ENCODE assay signal across 3 cellular contexts in genomic region chr7:1669954-1670893, GRCh38.
TF ChIP-seq lines count a peak whose summit lies in the region.

Gene ELFN1 (plus strand): TSS chr7:1670277. CDS start chr7:1744597, 74,320 bp downstream.

TF ChIP-seq in GM23338, 12 proteins besides CTCF, POLR2A, EP300 and RAD21:
- TF ChIP-seq POLR2AphosphoS5 (IDR thresholded peaks at IDR 0.05; ENCODE audit: low read depth) (no peak), EZH2 (IDR thresholded peaks at IDR 0.05; ENCODE audit: low read depth, unreplicated experiment) (peak; percentile 20), CREB1 (CRISPR knock-in tag; IDR thresholded peaks at IDR 0.05; ENCODE audit: low read depth) (0 out of 2 replicates have a peak, but pooled peaks have one; percentile 19)

TF ChIP-seq in K562, 482 proteins besides CTCF, POLR2A, EP300 and RAD21 (continues in another document):
- TF ChIP-seq E2F6 (IDR thresholded peaks at IDR 0.05; ENCODE audit: borderline replicate concordance in 1 of 2, extremely low read depth in 1 of 2, insufficient read depth in 1 of 2, insufficient read length in 1 of 2, low read depth in 1 of 2, low read length in 1 of 2, poor library complexity in 1 of 2, severe bottlenecking in 1 of 2), result peak in 1 of 2 experiments; percentile 9
- TF ChIP-seq ZNF77 (CRISPR knock-in tag; IDR thresholded peaks at IDR 0.05), result no peak
- TF ChIP-seq SNAPC5 (CRISPR knock-in tag; IDR thresholded peaks at IDR 0.05), result no peak
- TF ChIP-seq MYC (IDR thresholded peaks at IDR 0.05; ENCODE audit: low read depth, low read length), result no peak
- TF ChIP-seq MYC (CRISPR knock-in tag; IDR thresholded peaks at IDR 0.05; ENCODE audit: borderline replicate concordance, low read depth), result no peak
- peak; percentile 58 for TF ChIP-seq VEZF1 (CRISPR knock-in tag; IDR thresholded peaks at IDR 0.05)
- no peak for TF ChIP-seq ESRRB (CRISPR knock-in tag; IDR thresholded peaks at IDR 0.05; ENCODE audit: borderline replicate concordance)
- TF ChIP-seq CTCFL (IDR thresholded peaks at IDR 0.05; ENCODE audit: borderline replicate concordance, insufficient read depth, low read depth, low read length, poor library complexity, severe bottlenecking), result no peak
- no peak for TF ChIP-seq TRIM24 (IDR thresholded peaks at IDR 0.05)
- peak; percentile 93 for TF ChIP-seq HNRNPK (IDR thresholded peaks at IDR 0.05; ENCODE audit: low read depth, low read length, poor library complexity, severe bottlenecking)
- TF ChIP-seq ZNF436 (CRISPR knock-in tag; IDR thresholded peaks at IDR 0.05), result no peak
- no peak for TF ChIP-seq HDAC2 (IDR thresholded peaks at IDR 0.05)
- no peak for TF ChIP-seq KDM1A (IDR thresholded peaks at IDR 0.05)
- no peak for TF ChIP-seq CREB5 (CRISPR knock-in tag; IDR thresholded peaks at IDR 0.05)
- no peak for TF ChIP-seq ZNF79 (CRISPR knock-in tag; IDR thresholded peaks at IDR 0.05; ENCODE audit: low read depth)
- TF ChIP-seq ZNF717 (CRISPR knock-in tag; IDR thresholded peaks at IDR 0.05), result no peak
- peak; percentile 45 for TF ChIP-seq PCBP1 (IDR thresholded peaks at IDR 0.05; ENCODE audit: low read depth, low read length, poor library complexity, severe bottlenecking)
- no peak for TF ChIP-seq REST (CRISPR knock-in tag; IDR thresholded peaks at IDR 0.05; ENCODE audit: low read depth)
- TF ChIP-seq MEF2D (tag; conservative IDR thresholded peaks at IDR 0.05; ENCODE audit: low read depth), result no peak

TF ChIP-seq in HepG2, 621 proteins besides CTCF, POLR2A, EP300 and RAD21 (continues in another document):
- no peak for TF ChIP-seq ZNF329 (CRISPR knock-in tag; IDR thresholded peaks at IDR 0.05; ENCODE audit: low read depth)
- 0 out of 2 replicates have a peak, but pooled peaks have one; percentile 51 for TF ChIP-seq PATZ1 (CRISPR knock-in tag; IDR thresholded peaks at IDR 0.05)
- TF ChIP-seq KLF16 (CRISPR knock-in tag; IDR thresholded peaks at IDR 0.05), result 0 out of 4 replicates have a peak, but pooled peaks of 1 of the 2 experiments have one; percentile 29
- TF ChIP-seq MAZ (IDR thresholded peaks at IDR 0.05; ENCODE audit: borderline replicate concordance, low read depth, low read length), result 0 out of 2 replicates have a peak, but pooled peaks have one; percentile 18
- TF ChIP-seq MAZ (CRISPR knock-in tag; IDR thresholded peaks at IDR 0.05; ENCODE audit: low read depth), result no peak; the same call in 1 of the 2 replicates
- TF ChIP-seq TAF1 (CRISPR knock-in tag; IDR thresholded peaks at IDR 0.05), result peak; percentile 28; the same call in 1 of the 2 replicates
- no peak for TF ChIP-seq ZNF563 (CRISPR knock-in tag; IDR thresholded peaks at IDR 0.05)
- no peak for TF ChIP-seq ZNF670 (CRISPR knock-in tag; IDR thresholded peaks at IDR 0.05; ENCODE audit: borderline replicate concordance)
- TF ChIP-seq ZUFSP (CRISPR knock-in tag; IDR thresholded peaks at IDR 0.05; ENCODE audit: borderline replicate concordance), result no peak
- no peak for TF ChIP-seq HMGXB3 (CRISPR knock-in tag; IDR thresholded peaks at IDR 0.05; ENCODE audit: borderline replicate concordance)
- TF ChIP-seq ZNF3 (CRISPR knock-in tag; IDR thresholded peaks at IDR 0.05), result no peak
- no peak for TF ChIP-seq ZNF891 (CRISPR knock-in tag; IDR thresholded peaks at IDR 0.05)
- no peak for TF ChIP-seq GABPA (IDR thresholded peaks at IDR 0.05; ENCODE audit: low read depth, low read length)
- TF ChIP-seq GABPA (CRISPR knock-in tag; IDR thresholded peaks at IDR 0.05; ENCODE audit: low read depth), result no peak
- no peak for TF ChIP-seq ZNF281 (CRISPR knock-in tag; IDR thresholded peaks at IDR 0.05; ENCODE audit: borderline replicate concordance)
- no peak for TF ChIP-seq HOXA7 (CRISPR knock-in tag; IDR thresholded peaks at IDR 0.05)
- no peak for TF ChIP-seq ZNF710 (CRISPR knock-in tag; IDR thresholded peaks at IDR 0.05; ENCODE audit: borderline replicate concordance)
- TF ChIP-seq ZNF317 (CRISPR knock-in tag; IDR thresholded peaks at IDR 0.05), result no peak
- no peak for TF ChIP-seq SIX1 (CRISPR knock-in tag; IDR thresholded peaks at IDR 0.05; ENCODE audit: borderline replicate concordance)
- peak; percentile 92; the same call in 1 of the 2 replicates for TF ChIP-seq ZNF746 (CRISPR knock-in tag; IDR thresholded peaks at IDR 0.05)
- no peak for TF ChIP-seq ZNF784 (CRISPR knock-in tag; IDR thresholded peaks at IDR 0.05; ENCODE audit: borderline replicate concordance)
- TF ChIP-seq RARA (CRISPR knock-in tag; IDR thresholded peaks at IDR 0.05), result no peak
- no peak for TF ChIP-seq ZSCAN29 (CRISPR knock-in tag; conservative IDR thresholded peaks at IDR 0.05)
- peak; percentile 38; the same call in 1 of the 2 replicates for TF ChIP-seq GABPB1 (CRISPR knock-in tag; IDR thresholded peaks at IDR 0.05)
- no peak for TF ChIP-seq CCAR2 (optimal IDR thresholded peaks at IDR 0.05; ENCODE audit: low read depth, low read length)
- no peak for TF ChIP-seq RELA (CRISPR knock-in tag; IDR thresholded peaks at IDR 0.05)
- no peak for TF ChIP-seq ZKSCAN1 (IDR thresholded peaks at IDR 0.05; ENCODE audit: low read length)
- TF ChIP-seq CSRNP1 (CRISPR knock-in tag; IDR thresholded peaks at IDR 0.05), result no peak
- no peak for TF ChIP-seq ZNF83 (CRISPR knock-in tag; IDR thresholded peaks at IDR 0.05; ENCODE audit: borderline replicate concordance)
- no peak for TF ChIP-seq ZNF276 (CRISPR knock-in tag; IDR thresholded peaks at IDR 0.05; ENCODE audit: low read depth)
- TF ChIP-seq HNRNPK (IDR thresholded peaks at IDR 0.05; ENCODE audit: low read depth, low read length, poor library complexity, severe bottlenecking), result peak; percentile 95
- TF ChIP-seq BORCS8-MEF2B (CRISPR knock-in tag; IDR thresholded peaks at IDR 0.05), result no peak
- TF ChIP-seq ZNF564 (CRISPR knock-in tag; IDR thresholded peaks at IDR 0.05), result no peak
- TF ChIP-seq LCORL (IDR thresholded peaks at IDR 0.05), result no peak
- TF ChIP-seq LCORL (CRISPR knock-in tag; IDR thresholded peaks at IDR 0.05), result no peak
